ENCODE assay signal across 16 cellular contexts in genomic region chr3:196735751-196736150, GRCh38.
"Had no signal": no experiment of that assay in that cellular context is flagged by ENCODE, and none has a peak within 500 bp of the region (broad histone marks: within the 10 kb centered on the region; RNA-seq: fewer than 3 reads in every experiment).

No MANE protein-coding gene starts in this region.

- H3K9me3 Mint-ChIP-seq: activated T-cell treated with anti-CD3 and anti-CD28 coated beads, Interleukin-2, amount 50 U/mL, for 24 hours had no signal

- DNase-seq: activated CD4-positive, alpha-beta memory T cell treated with anti-CD3 and anti-CD28 coated beads, Interleukin-2, amount 10 ng/mL, durations not matched to agents 7 days and 5 days; activated CD4-positive, alpha-beta T cell treated with anti-CD3 and anti-CD28 coated beads for 36 hours; activated effector memory CD4-positive, alpha-beta T cell treated with Interleukin-2 at 50 U/mL for 16 hours; activated naive CD4-positive, alpha-beta T cell treated with anti-CD3 and anti-CD28 coated beads, Interleukin-2, amount 50 U/mL, for 16 hours; activated T-cell treated with anti-CD3 and anti-CD28 coated beads, Interleukin-2, amount 50 U/mL, for 24 hours; effector memory CD4-positive, alpha-beta T cell; islet precursor cell; midbrain; pancreas; sigmoid colon; stimulated activated CD4-positive, alpha-beta T cell treated with anti-CD3 and anti-CD28 coated beads, Interleukin-1b, Interleukin-23, amount 100 ng/mL, for 48 hours; stomach; T-helper 17 cell; testis; upper lobe of right lung had no signal

- ATAC-seq: activated CD4-positive, alpha-beta T cell treated with anti-CD3 and anti-CD28 coated beads for 36 hours; left lobe of liver; pancreas; T-helper 17 cell; upper lobe of right lung had no signal

- H3K4me3 Mint-ChIP-seq: activated CD4-positive, alpha-beta memory T cell treated with anti-CD3 and anti-CD28 coated beads, Interleukin-2, amount 10 ng/mL, durations not matched to agents 7 days and 5 days; activated CD4-positive, alpha-beta T cell treated with anti-CD3 and anti-CD28 coated beads for 36 hours; activated T-cell treated with anti-CD3 and anti-CD28 coated beads, Interleukin-2, amount 50 U/mL, for 24 hours; T-helper 17 cell had no signal

- H3K27ac Mint-ChIP-seq: activated CD4-positive, alpha-beta memory T cell treated with anti-CD3 and anti-CD28 coated beads, Interleukin-2, amount 10 ng/mL, durations not matched to agents 7 days and 5 days; activated CD4-positive, alpha-beta T cell treated with anti-CD3 and anti-CD28 coated beads for 36 hours; activated T-cell treated with anti-CD3 and anti-CD28 coated beads, Interleukin-2, amount 50 U/mL, for 24 hours; T-helper 17 cell had no signal

- H3K4me3 ChIP-seq: pancreas, sigmoid colon, stomach, testis, upper lobe of right lung had no signal

- H3K27me3 Mint-ChIP-seq: activated CD4-positive, alpha-beta memory T cell treated with anti-CD3 and anti-CD28 coated beads, Interleukin-2, amount 10 ng/mL, durations not matched to agents 7 days and 5 days; activated CD4-positive, alpha-beta T cell treated with anti-CD3 and anti-CD28 coated beads for 36 hours; activated T-cell treated with anti-CD3 and anti-CD28 coated beads, Interleukin-2, amount 50 U/mL, for 24 hours; T-helper 17 cell had no signal
